8 cellular contexts compared by ENCODE assay signal in genomic region chr4:10584042-10584441, GRCh38.
DNase-seq lines count a peak whose midpoint lies in the region; ATAC-seq lines count a peak whose summit lies in the region.

No MANE protein-coding gene starts in this region.

- peaks cover 22% of the 10 kb centered on the region for H3K4me1 Mint-ChIP-seq in activated naive CD8-positive, alpha-beta T cell treated with anti-CD3 and anti-CD28 coated beads, Interleukin-2, amount 10 ng/mL, durations not matched to agents 7 days and 5 days

- H3K4me1 ChIP-seq in effector memory CD4-positive, alpha-beta T cell (ENCODE audit: control insufficient read depth, insufficient read depth, low read length, poor library complexity, severe bottlenecking): no peaks in the 10 kb centered on the region

- H3K36me3 Mint-ChIP-seq in activated naive CD8-positive, alpha-beta T cell treated with anti-CD3 and anti-CD28 coated beads, Interleukin-2, amount 10 ng/mL, durations not matched to agents 7 days and 5 days: no peaks in the 10 kb centered on the region

- H3K9me3 ChIP-seq in effector memory CD4-positive, alpha-beta T cell (ENCODE audit: control insufficient read depth, low read length): no peaks in the 10 kb centered on the region

- no peak overlapping the region for H3K4me3 ChIP-seq in effector memory CD4-positive, alpha-beta T cell (ENCODE audit: insufficient read depth, low read depth, low read length, poor library complexity, severe bottlenecking)

- H3K27ac ChIP-seq in effector memory CD4-positive, alpha-beta T cell (ENCODE audit: insufficient read depth, low read length, poor library complexity, severe bottlenecking): no peak overlapping the region

- POLR2A ChIA-PET in activated naive CD8-positive, alpha-beta T cell treated with anti-CD3 and anti-CD28 coated beads, Interleukin-2, amount 10 ng/mL, durations not matched to agents 7 days and 5 days (lab: Charles Lee): no interaction called here

- H3K9me3 Mint-ChIP-seq in activated naive CD8-positive, alpha-beta T cell treated with anti-CD3 and anti-CD28 coated beads, Interleukin-2, amount 10 ng/mL, durations not matched to agents 7 days and 5 days: no peaks in the 10 kb centered on the region

- H3K27me3 Mint-ChIP-seq in activated naive CD8-positive, alpha-beta T cell treated with anti-CD3 and anti-CD28 coated beads, Interleukin-2, amount 10 ng/mL, durations not matched to agents 7 days and 5 days: no peaks in the 10 kb centered on the region

- H3K27me3 ChIP-seq in effector memory CD4-positive, alpha-beta T cell (replicated peaks; ENCODE audit: control insufficient read depth, insufficient read depth, low read length, poor library complexity, severe bottlenecking): no peaks in the 10 kb centered on the region

- peak; percentile 49 for ATAC-seq in HG02981 (IDR thresholded peaks at IDR 0.05; ENCODE audit: unreplicated experiment)
- ATAC-seq in activated naive CD8-positive, alpha-beta T cell treated with anti-CD3 and anti-CD28 coated beads, Interleukin-2, amount 10 ng/mL, durations not matched to agents 7 days and 5 days (ENCODE audit: low read depth): peak; percentile 60

- peak; percentile 23 for DNase-seq in SIG-M5 treated with dmso at 0.1 percent for 504 hours (lab: John Stamatoyannopoulos, UW; ENCODE audit: unreplicated experiment)
- no peak for DNase-seq in SIG-M5 (lab: John Stamatoyannopoulos, UW)
- DNase-seq in activated naive CD8-positive, alpha-beta T cell treated with anti-CD3 and anti-CD28 coated beads, Interleukin-2, amount 10 ng/mL, durations not matched to agents 7 days and 5 days: no peak
- DNase-seq in kidney tubule cell (ENCODE audit: low spot score): peak; percentile 90
- no peak for DNase-seq in activated CD8-positive, alpha-beta memory T cell treated with anti-CD3 and anti-CD28 coated beads, Interleukin-2, amount 50 U/mL, for 48 hours
- no peak for DNase-seq in effector memory CD4-positive, alpha-beta T cell
- DNase-seq in HuH-7.5 (ENCODE audit: low spot score): no peak

- H3K4me3 Mint-ChIP-seq in activated naive CD8-positive, alpha-beta T cell treated with anti-CD3 and anti-CD28 coated beads, Interleukin-2, amount 10 ng/mL, durations not matched to agents 7 days and 5 days: peak overlapping the region; percentile 44

- H3K27ac Mint-ChIP-seq in activated naive CD8-positive, alpha-beta T cell treated with anti-CD3 and anti-CD28 coated beads, Interleukin-2, amount 10 ng/mL, durations not matched to agents 7 days and 5 days: peak overlapping the region; percentile 2

- H3K36me3 ChIP-seq in effector memory CD4-positive, alpha-beta T cell (ENCODE audit: control insufficient read depth, insufficient read depth, low read length): no peaks in the 10 kb centered on the region

Comparison
In these comparisons a context has a peak if more than half of its experiments do, and no peak if none do; other contexts are left out.
1. DNase-seq: peak in SIG-M5 treated with dmso at 0.1 percent for 504 hours (single experiment) and kidney tubule cell (single experiment); none in SIG-M5 (single experiment), activated naive CD8-positive, alpha-beta T cell treated with anti-CD3 and anti-CD28 coated beads, Interleukin-2, amount 10 ng/mL, durations not matched to agents 7 days and 5 days (single experiment), activated CD8-positive, alpha-beta memory T cell treated with anti-CD3 and anti-CD28 coated beads, Interleukin-2, amount 50 U/mL, for 48 hours (single experiment), effector memory CD4-positive, alpha-beta T cell (0 of 3) and HuH-7.5 (single experiment).